In genomic region chr7:41698726-41699125, GRCh38 we compare ENCODE assay signal across 10 cellular contexts. TPM values are rescaled to one million over a fixed set of nuclear protein-coding genes. Genes with fewer than 3 reads are reported as not detected.
A peak's percentile ranks its signal among the peaks of the same experiment; 100 is the strongest.
DNase-seq lines count a peak whose midpoint lies in the region; ATAC-seq and TF ChIP-seq lines count a peak whose summit lies in the region.
"Had no signal": no experiment of that assay in that cellular context is flagged by ENCODE, and none has a peak within 500 bp of the region (broad histone marks: within the 10 kb centered on the region; RNA-seq: fewer than 3 reads in every experiment).

No MANE protein-coding gene starts in this region.

- H3K27ac ChIP-seq in HUES48 (ENCODE audit: low read depth, low read length) = peak overlapping the region; percentile 27
- no peak overlapping the region for H3K27ac ChIP-seq in iPS-18a (ENCODE audit: low read length)
- peak overlapping the region; percentile 10 for H3K27ac ChIP-seq in suprapubic skin

- H3K27ac Mint-ChIP-seq in MCF 10A (ENCODE audit: low read depth, unreplicated experiment) = peak overlapping the region; percentile 90
- H3K27ac Mint-ChIP-seq in stimulated activated memory B cell treated with anti-CD40 and anti-IgM and Interleukin-4, amounts not matched to agents 10 μg/mL and 1 μg/mL and 100 μg/mL, for 72 hours = no peak overlapping the region
- H3K27ac Mint-ChIP-seq: activated naive CD8-positive, alpha-beta T cell treated with anti-CD3 and anti-CD28 coated beads, Interleukin-2, amount 10 ng/mL, durations not matched to agents 7 days and 5 days had no signal

- H3K36me3 ChIP-seq in HUES48 (ENCODE audit: control insufficient read depth, insufficient read depth, low read length) = no peaks in the 10 kb centered on the region
- no peaks in the 10 kb centered on the region for H3K36me3 ChIP-seq in iPS-18a (ENCODE audit: control insufficient read depth, low read depth, low read length)
- no peaks in the 10 kb centered on the region for H3K36me3 ChIP-seq in suprapubic skin

- H3K9me3 Mint-ChIP-seq in MCF 10A (ENCODE audit: unreplicated experiment) = no peaks in the 10 kb centered on the region
- H3K9me3 Mint-ChIP-seq in stimulated activated memory B cell treated with anti-CD40 and anti-IgM and Interleukin-4, amounts not matched to agents 10 μg/mL and 1 μg/mL and 100 μg/mL, for 72 hours = no peaks in the 10 kb centered on the region
- H3K9me3 Mint-ChIP-seq: activated naive CD8-positive, alpha-beta T cell treated with anti-CD3 and anti-CD28 coated beads, Interleukin-2, amount 10 ng/mL, durations not matched to agents 7 days and 5 days had no signal

- ATAC-seq in stimulated activated memory B cell treated with anti-CD40 and anti-IgM and Interleukin-4, amounts not matched to agents 10 μg/mL and 1 μg/mL and 100 μg/mL, for 72 hours = no peak

- H3K9ac ChIP-seq in HUES48 (ENCODE audit: low read depth, low read length) (no peak overlapping the region), iPS-18a (ENCODE audit: low read length) (no peak overlapping the region)

- no peak for TF ChIP-seq POLR2A in suprapubic skin (IDR thresholded peaks at IDR 0.05)

- TF ChIP-seq EP300 in suprapubic skin (IDR thresholded peaks at IDR 0.05) = no peak

- H3K4me3 ChIP-seq in HUES48 (ENCODE audit: low read depth, low read length) (peak overlapping the region; percentile 66), iPS-18a (ENCODE audit: low read length) (peak overlapping the region; percentile 74), suprapubic skin (peak overlapping the region; percentile 38)

- POLR2A ChIA-PET in MCF 10A (lab: Yijun Ruan, JAX) = interaction anchor here (0.6 to 2.0 kb wide), 7 partner anchors 275 to 1392 kb away, joined by 3 to 6 read pairs (median 3); no protein-coding TSS in a partner anchor

- TF ChIP-seq CTCF in MCF 10A (IDR thresholded peaks at IDR 0.05; ENCODE audit: unreplicated experiment) = no peak
- no peak for TF ChIP-seq CTCF in suprapubic skin (IDR thresholded peaks at IDR 0.05)

- H3K4me1 ChIP-seq in HUES48 (ENCODE audit: control insufficient read depth, insufficient read depth, low read length) (peaks cover 78% of the 10 kb centered on the region), iPS-18a (ENCODE audit: control insufficient read depth, low read depth, low read length) (peaks cover 51% of the 10 kb centered on the region), suprapubic skin (peaks cover 39% of the 10 kb centered on the region)

- peaks cover 68% of the 10 kb centered on the region for H3K4me1 Mint-ChIP-seq in MCF 10A (ENCODE audit: insufficient read depth, unreplicated experiment)
- H3K4me1 Mint-ChIP-seq in stimulated activated memory B cell treated with anti-CD40 and anti-IgM and Interleukin-4, amounts not matched to agents 10 μg/mL and 1 μg/mL and 100 μg/mL, for 72 hours = peaks cover 23% of the 10 kb centered on the region
- H3K4me1 Mint-ChIP-seq: activated naive CD8-positive, alpha-beta T cell treated with anti-CD3 and anti-CD28 coated beads, Interleukin-2, amount 10 ng/mL, durations not matched to agents 7 days and 5 days had no signal

- no peaks in the 10 kb centered on the region for H3K36me3 Mint-ChIP-seq in MCF 10A (ENCODE audit: insufficient read depth, unreplicated experiment)
- H3K36me3 Mint-ChIP-seq in stimulated activated memory B cell treated with anti-CD40 and anti-IgM and Interleukin-4, amounts not matched to agents 10 μg/mL and 1 μg/mL and 100 μg/mL, for 72 hours = no peaks in the 10 kb centered on the region
- H3K36me3 Mint-ChIP-seq: activated naive CD8-positive, alpha-beta T cell treated with anti-CD3 and anti-CD28 coated beads, Interleukin-2, amount 10 ng/mL, durations not matched to agents 7 days and 5 days had no signal

- WGBS in suprapubic skin = 53% methylated on average over 4 of the region's 4 CpGs

- H3K27me3 ChIP-seq in HUES48 (ENCODE audit: control insufficient read depth, insufficient read depth, low read length) (peaks cover 11% of the 10 kb centered on the region; the same call in 1 of the 2 replicates), iPS-18a (ENCODE audit: control insufficient read depth, insufficient read depth, low read length) (peaks cover 34% of the 10 kb centered on the region), suprapubic skin (peaks cover 18% of the 10 kb centered on the region)

- intact Hi-C loops in MCF 10A (cut with micrococcal nuclease) = loop anchor here (5.0 to 10.0 kb wide), 3 partner anchors 474 to 671 kb away; no protein-coding TSS in a partner anchor

- H3K27me3 Mint-ChIP-seq in MCF 10A (ENCODE audit: insufficient read depth, unreplicated experiment) = no peaks in the 10 kb centered on the region
- H3K27me3 Mint-ChIP-seq in stimulated activated memory B cell treated with anti-CD40 and anti-IgM and Interleukin-4, amounts not matched to agents 10 μg/mL and 1 μg/mL and 100 μg/mL, for 72 hours = peaks cover 55% of the 10 kb centered on the region

- peak overlapping the region; percentile 85 for H3K4me3 Mint-ChIP-seq in MCF 10A (ENCODE audit: unreplicated experiment)
- H3K4me3 Mint-ChIP-seq in stimulated activated memory B cell treated with anti-CD40 and anti-IgM and Interleukin-4, amounts not matched to agents 10 μg/mL and 1 μg/mL and 100 μg/mL, for 72 hours = no peak overlapping the region
- H3K4me3 Mint-ChIP-seq: activated naive CD8-positive, alpha-beta T cell treated with anti-CD3 and anti-CD28 coated beads, Interleukin-2, amount 10 ng/mL, durations not matched to agents 7 days and 5 days had no signal

- CTCF ChIA-PET in MCF 10A (lab: Yijun Ruan, JAX) = interaction anchor here (0.5 to 2.2 kb wide), 12 partner anchors 13 to 1466 kb away, joined by 3 to 12 read pairs (median 3); no protein-coding TSS in a partner anchor

- H3K9me3 ChIP-seq in HUES48 (ENCODE audit: control insufficient read depth, insufficient read depth, low read length) (no peaks in the 10 kb centered on the region), iPS-18a (ENCODE audit: control insufficient read depth, low read depth, low read length) (no peaks in the 10 kb centered on the region), suprapubic skin (no peaks in the 10 kb centered on the region)

- no TSS peak for BruUV-seq in MCF 10A (replicated peaks; lab: Mats Ljungman, UMichigan)

- DNase-seq in MCF 10A (ENCODE audit: unreplicated experiment) (peak; percentile 83), suprapubic skin (ENCODE audit: low spot score in 2 of 2) (no peak), NCI-H446 (lab: John Stamatoyannopoulos, UW) (no peak), AG08395 (ENCODE audit: low spot score) (no peak)
- DNase-seq in central memory CD4-positive, alpha-beta T cell = no peak
- DNase-seq: activated CD4-positive, alpha-beta T cell treated with anti-CD3 and anti-CD28 coated beads, Interleukin-2, amount 50 U/mL, for 48 hours; activated naive CD8-positive, alpha-beta T cell treated with anti-CD3 and anti-CD28 coated beads, Interleukin-2, amount 10 ng/mL, durations not matched to agents 7 days and 5 days had no signal

RNA-seq across cellular contexts. Expression of gene INHBA, which starts 4.2 kb away (rescaled TPM):
- total RNA-seq in MCF 10A (2022) (10.0 and 14.3 TPM in 2 replicates), suprapubic skin (1 to 10 TPM in 3 of 4 donors, under 1 TPM in 1; 0.87 to 3.7 (median 1.4) TPM)
- total RNA-seq: activated naive CD8-positive, alpha-beta T cell treated with anti-CD3 and anti-CD28 coated beads, Interleukin-2, amount 10 ng/mL, durations not matched to agents 7 days and 5 days had no signal
